In genomic region chr4:116726523-116726922, GRCh38 we compare ENCODE assay signal across 36 cellular contexts.
"Had no signal": no experiment of that assay in that cellular context is flagged by ENCODE, and none has a peak within 500 bp of the region (broad histone marks: within the 10 kb centered on the region; RNA-seq: fewer than 3 reads in every experiment).

No MANE protein-coding gene starts in this region.

- H3K27me3 ChIP-seq: adrenal gland, body of pancreas, brain microvascular endothelial cell, breast epithelium had no signal

- H3K4me3 Mint-ChIP-seq: activated B cell treated with CpG ODN at 0.5 μM for 24 hours; activated CD4-positive, alpha-beta memory T cell treated with anti-CD3 and anti-CD28 coated beads for 36 hours; activated CD4-positive, alpha-beta T cell treated with anti-CD3 and anti-CD28 coated beads, Interleukin-2, amount 10 ng/mL, durations not matched to agents 24 days and 14 days; activated CD8-positive, alpha-beta T cell treated with anti-CD3 and anti-CD28 coated beads for 36 hours; activated naive CD4-positive, alpha-beta T cell treated with anti-CD3 and anti-CD28 coated beads for 36 hours; activated naive CD8-positive, alpha-beta T cell treated with anti-CD3 and anti-CD28 coated beads for 36 hours; activated T-cell treated with anti-CD3 and anti-CD28 coated beads, Interleukin-2, amount 50 U/mL, for 4 hours; activated T-cell treated with anti-CD3 and anti-CD28 coated beads, Interleukin-2, amount 50 U/mL, for 72 hours; activated T-helper 1 cell treated with anti-CD3 and anti-CD28 coated beads, Interleukin-12 subunit alpha, Interleukin-12 subunit beta, Interleukin-2, Interleukin-4 antibody, amounts not matched to agents 30 ng/mL and 10 ng/mL and 1 ng/mL, durations not matched to agents 14 hours and 24 hours and 36 hours; activated T-helper 17 cell treated with anti-CD3 and anti-CD28 coated beads, Interleukin-2, amount 50 U/mL, for 72 hours; T-helper 1 cell treated with Interleukin-12 subunit alpha and Interleukin-12 subunit beta and Interleukin-4 antibody, amounts not matched to agents 30 μg/mL and 1 μg/mL, for 36 hours; T-helper 2 cell treated with Interferon-gamma antibody and Interleukin-4, amounts not matched to agents 5 μg/mL and 100 μg/mL, for 36 hours had no signal

- H3K4me3 ChIP-seq: adrenal gland, body of pancreas, breast epithelium had no signal

- ATAC-seq: activated CD8-positive, alpha-beta T cell treated with anti-CD3 and anti-CD28 coated beads for 36 hours; activated naive CD4-positive, alpha-beta T cell treated with anti-CD3 and anti-CD28 coated beads, Interleukin-2, amount 50 U/mL, for 72 hours; activated T-cell treated with anti-CD3 and anti-CD28 coated beads, Interleukin-2, amount 50 U/mL, for 4 hours; activated T-cell treated with anti-CD3 and anti-CD28 coated beads, Interleukin-2, amount 50 U/mL, for 72 hours; activated T-helper 17 cell treated with anti-CD3 and anti-CD28 coated beads, Interleukin-2, amount 50 U/mL, for 72 hours; body of pancreas had no signal

- H3K4me1 Mint-ChIP-seq: activated B cell treated with CpG ODN at 0.5 μM for 24 hours; activated CD4-positive, alpha-beta T cell treated with anti-CD3 and anti-CD28 coated beads, Interleukin-2, amount 10 ng/mL, durations not matched to agents 24 days and 14 days; activated naive CD8-positive, alpha-beta T cell treated with anti-CD3 and anti-CD28 coated beads for 36 hours; activated T-helper 17 cell treated with anti-CD3 and anti-CD28 coated beads, Interleukin-2, amount 50 U/mL, for 72 hours had no signal

- H3K4me1 ChIP-seq: adrenal gland, body of pancreas, breast epithelium had no signal

- H3K27ac ChIP-seq: adrenal gland, body of pancreas, brain microvascular endothelial cell, breast epithelium, VCaP had no signal

- H3K27me3 Mint-ChIP-seq: activated B cell treated with CpG ODN at 0.5 μM for 24 hours; activated CD4-positive, alpha-beta memory T cell treated with anti-CD3 and anti-CD28 coated beads for 36 hours; activated CD4-positive, alpha-beta T cell treated with anti-CD3 and anti-CD28 coated beads, Interleukin-2, amount 10 ng/mL, durations not matched to agents 24 days and 14 days; activated CD8-positive, alpha-beta T cell treated with anti-CD3 and anti-CD28 coated beads for 36 hours; activated naive CD8-positive, alpha-beta T cell treated with anti-CD3 and anti-CD28 coated beads for 36 hours; activated T-helper 17 cell treated with anti-CD3 and anti-CD28 coated beads, Interleukin-2, amount 50 U/mL, for 72 hours had no signal

- H3K27ac Mint-ChIP-seq: activated B cell treated with CpG ODN at 0.5 μM for 24 hours; activated CD4-positive, alpha-beta memory T cell treated with anti-CD3 and anti-CD28 coated beads for 36 hours; activated CD4-positive, alpha-beta T cell treated with anti-CD3 and anti-CD28 coated beads, Interleukin-2, amount 10 ng/mL, durations not matched to agents 24 days and 14 days; activated CD8-positive, alpha-beta T cell treated with anti-CD3 and anti-CD28 coated beads for 36 hours; activated naive CD4-positive, alpha-beta T cell treated with anti-CD3 and anti-CD28 coated beads for 36 hours; activated naive CD4-positive, alpha-beta T cell treated with anti-CD3 and anti-CD28 coated beads, Interleukin-2, amount 50 U/mL, for 72 hours; activated naive CD8-positive, alpha-beta T cell treated with anti-CD3 and anti-CD28 coated beads for 36 hours; activated T-cell treated with anti-CD3 and anti-CD28 coated beads, Interleukin-2, amount 50 U/mL, for 72 hours; activated T-helper 1 cell treated with anti-CD3 and anti-CD28 coated beads, Interleukin-12 subunit alpha, Interleukin-12 subunit beta, Interleukin-2, Interleukin-4 antibody, amounts not matched to agents 30 ng/mL and 10 ng/mL and 1 ng/mL, durations not matched to agents 14 hours and 24 hours and 36 hours; activated T-helper 17 cell treated with anti-CD3 and anti-CD28 coated beads, Interleukin-2, amount 50 U/mL, for 72 hours; T-helper 1 cell treated with Interleukin-12 subunit alpha and Interleukin-12 subunit beta and Interleukin-4 antibody, amounts not matched to agents 30 μg/mL and 1 μg/mL, for 36 hours; T-helper 2 cell treated with Interferon-gamma antibody and Interleukin-4, amounts not matched to agents 5 μg/mL and 100 μg/mL, for 36 hours had no signal

- H3K9me3 ChIP-seq: adrenal gland, body of pancreas, breast epithelium had no signal

- H3K36me3 ChIP-seq: adrenal gland, brain microvascular endothelial cell, breast epithelium had no signal

- FAIRE-seq: astrocyte, TTC549 had no signal

- H3K36me3 Mint-ChIP-seq: activated CD4-positive, alpha-beta memory T cell treated with anti-CD3 and anti-CD28 coated beads for 36 hours; activated naive CD4-positive, alpha-beta T cell treated with anti-CD3 and anti-CD28 coated beads, Interleukin-2, amount 50 U/mL, for 72 hours; activated naive CD8-positive, alpha-beta T cell treated with anti-CD3 and anti-CD28 coated beads for 36 hours had no signal

- H3K9me3 Mint-ChIP-seq: activated CD4-positive, alpha-beta T cell treated with anti-CD3 and anti-CD28 coated beads, Interleukin-2, amount 10 ng/mL, durations not matched to agents 24 days and 14 days; activated T-helper 1 cell treated with anti-CD3 and anti-CD28 coated beads, Interleukin-12 subunit alpha, Interleukin-12 subunit beta, Interleukin-2, Interleukin-4 antibody, amounts not matched to agents 30 ng/mL and 10 ng/mL and 1 ng/mL, durations not matched to agents 14 hours and 24 hours and 36 hours; T-helper 1 cell treated with Interleukin-12 subunit alpha and Interleukin-12 subunit beta and Interleukin-4 antibody, amounts not matched to agents 30 μg/mL and 1 μg/mL, for 36 hours; T-helper 2 cell treated with Interferon-gamma antibody and Interleukin-4, amounts not matched to agents 5 μg/mL and 100 μg/mL, for 36 hours had no signal

- DNase-seq: activated B cell treated with CpG ODN at 0.5 μM for 24 hours; activated CD4-positive, alpha-beta memory T cell treated with anti-CD3 and anti-CD28 coated beads for 36 hours; activated CD4-positive, alpha-beta T cell treated with anti-CD3 and anti-CD28 coated beads for 4 hours; activated CD4-positive, alpha-beta T cell treated with anti-CD3 and anti-CD28 coated beads, Interleukin-2, amount 10 ng/mL, durations not matched to agents 24 days and 14 days; activated CD4-positive, alpha-beta T cell treated with anti-CD3 and anti-CD28 coated beads, Interleukin-2, amount 50 U/mL, for 1 hour; activated CD4-positive, alpha-beta T cell treated with anti-CD3 and anti-CD28 coated beads, Interleukin-2, amount 50 U/mL, for 4 hours; activated CD4-positive, CD25-positive, alpha-beta regulatory T cell treated with anti-CD3 and anti-CD28 coated beads, Interleukin-2, amount 50 U/mL, for 72 hours; activated CD8-positive, alpha-beta memory T cell treated with anti-CD3 and anti-CD28 coated beads, Interleukin-2, amount 50 U/mL, for 4 hours; activated CD8-positive, alpha-beta T cell treated with anti-CD3 and anti-CD28 coated beads for 36 hours; activated effector memory CD4-positive, alpha-beta T cell treated with anti-CD3 and anti-CD28 coated beads, Interleukin-2, amount 50 U/mL, for 16 hours; activated gamma-delta T cell treated with Interleukin-2 at 50 U/mL for 16 hours; activated naive CD4-positive, alpha-beta T cell; activated naive CD4-positive, alpha-beta T cell treated with anti-CD3 and anti-CD28 coated beads for 36 hours; activated naive CD4-positive, alpha-beta T cell treated with anti-CD3 and anti-CD28 coated beads, Interleukin-2, amount 50 U/mL, for 16 hours; activated naive CD8-positive, alpha-beta T cell treated with anti-CD3 and anti-CD28 coated beads for 36 hours; activated T-cell treated with anti-CD3 and anti-CD28 coated beads for 4 hours; activated T-cell treated with anti-CD3 and anti-CD28 coated beads, Interleukin-2, amount 50 U/mL, for 1 hour; activated T-cell treated with anti-CD3 and anti-CD28 coated beads, Interleukin-2, amount 50 U/mL, for 4 hours; activated T-cell treated with anti-CD3 and anti-CD28 coated beads, Interleukin-2, amount 50 U/mL, for 72 hours; adrenal gland; amniotic stem cell; aorta; body of pancreas; brain microvascular endothelial cell; central memory CD4-positive, alpha-beta T cell; T-helper 2 cell; T-helper 9 cell had no signal
